ENCODE assay signal across 25 cellular contexts in genomic region chr3:2706144-2706835, GRCh38.
"Had no signal": no experiment of that assay in that cellular context is flagged by ENCODE, and none has a peak within 500 bp of the region (broad histone marks: within the 10 kb centered on the region; RNA-seq: fewer than 3 reads in every experiment).

No MANE protein-coding gene starts in this region.

- FAIRE-seq: urothelium cell line had no signal

- DNase-seq: activated B cell treated with CpG ODN at 0.5 μM for 24 hours; activated CD4-positive, alpha-beta memory T cell treated with anti-CD3 and anti-CD28 coated beads for 36 hours; activated CD4-positive, alpha-beta T cell treated with anti-CD3 and anti-CD28 coated beads for 4 hours; activated naive CD4-positive, alpha-beta T cell treated with Interleukin-2 at 50 U/mL for 16 hours; activated T-cell treated with anti-CD3 and anti-CD28 coated beads, Interleukin-2, amount 50 U/mL, for 24 hours; anterior cingulate cortex; heart left ventricle; islet precursor cell; left cardiac atrium; midbrain; natural killer cell; ovary; stimulated activated CD4-positive, alpha-beta T cell treated with anti-CD3 and anti-CD28 coated beads, Interleukin-12 subunit alpha, Interleukin-12 subunit beta, amount 100 ng/mL, for 4 hours; stimulated activated CD4-positive, alpha-beta T cell treated with anti-CD3 and anti-CD28 coated beads, Interleukin-4, amount 100 ng/mL, for 4 hours; stomach; T-helper 17 cell; transverse colon had no signal

- H3K36me3 ChIP-seq: gastroesophageal sphincter, heart left ventricle, ovary, prostate gland, right atrium auricular region, stomach, suprapubic skin, transverse colon had no signal

- H3K27ac ChIP-seq: epithelial cell of prostate, gastroesophageal sphincter, heart left ventricle, ovary, prostate gland, right atrium auricular region, stomach, suprapubic skin, transverse colon had no signal

- H3K36me3 Mint-ChIP-seq: activated CD4-positive, alpha-beta memory T cell treated with anti-CD3 and anti-CD28 coated beads for 36 hours; brain; natural killer cell had no signal

- H3K27me3 ChIP-seq: gastroesophageal sphincter, heart left ventricle, ovary, right atrium auricular region, stomach, suprapubic skin, transverse colon had no signal

- H3K9me3 Mint-ChIP-seq: activated B cell treated with CpG ODN at 0.5 μM for 24 hours; activated CD4-positive, alpha-beta memory T cell treated with anti-CD3 and anti-CD28 coated beads for 36 hours; activated T-cell treated with anti-CD3 and anti-CD28 coated beads, Interleukin-2, amount 50 U/mL, for 24 hours; activated T-helper 2 cell treated with anti-CD3 and anti-CD28 coated beads, Interferon-gamma antibody, Interleukin-2, Interleukin-4, amounts not matched to agents 10 μg/mL and 5 μg/mL and 100 μg/mL, durations not matched to agents 14 hours and 24 hours and 36 hours; natural killer cell had no signal

- ATAC-seq: gastroesophageal sphincter, heart left ventricle, left cardiac atrium, natural killer cell, T-helper 17 cell had no signal

- H3K9me3 ChIP-seq: gastroesophageal sphincter, heart left ventricle, ovary, prostate gland, right atrium auricular region, stomach, suprapubic skin, transverse colon had no signal

- H3K27ac Mint-ChIP-seq: activated B cell treated with CpG ODN at 0.5 μM for 24 hours; activated CD4-positive, alpha-beta memory T cell treated with anti-CD3 and anti-CD28 coated beads for 36 hours; activated T-cell treated with anti-CD3 and anti-CD28 coated beads, Interleukin-2, amount 50 U/mL, for 24 hours; activated T-helper 2 cell treated with anti-CD3 and anti-CD28 coated beads, Interferon-gamma antibody, Interleukin-2, Interleukin-4, amounts not matched to agents 10 μg/mL and 5 μg/mL and 100 μg/mL, durations not matched to agents 14 hours and 24 hours and 36 hours; brain; natural killer cell; T-helper 17 cell had no signal

- H3K4me1 ChIP-seq: gastroesophageal sphincter, heart left ventricle, prostate gland, right atrium auricular region, stomach, suprapubic skin, transverse colon had no signal

- H3K4me3 ChIP-seq: gastroesophageal sphincter, heart left ventricle, ovary, prostate gland, right atrium auricular region, stomach, suprapubic skin, transverse colon had no signal
